17 cellular contexts compared by ENCODE assay signal in the genomic region with DNA sequence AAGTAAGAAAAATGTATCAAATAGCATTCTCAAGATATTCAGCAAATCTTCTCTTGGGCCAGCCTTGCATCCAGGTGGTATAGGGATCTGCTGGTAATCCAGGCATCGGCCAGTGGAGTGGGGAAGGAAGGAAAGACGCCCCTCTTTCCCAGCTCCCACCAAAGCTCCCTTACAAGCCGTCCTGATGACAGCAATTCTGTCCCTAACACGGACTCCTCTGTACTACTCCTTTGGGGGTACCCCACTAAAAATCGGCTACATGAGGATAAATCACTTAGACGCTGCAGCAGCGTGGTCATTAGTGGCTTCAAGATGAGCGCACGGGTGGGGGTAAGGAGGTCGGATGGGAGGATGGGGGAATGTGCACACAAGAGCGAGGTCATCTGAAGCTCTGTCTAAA. TPM values are rescaled to one million over a fixed set of nuclear protein-coding genes. Genes with fewer than 3 reads are reported as not detected.
DNase-seq lines count a peak whose midpoint lies in the region; ATAC-seq, FAIRE-seq and TF ChIP-seq lines count a peak whose summit lies in the region.
"Had no signal": no experiment of that assay in that cellular context is flagged by ENCODE, and none has a peak within 500 bp of the region (broad histone marks: within the 10 kb centered on the region; RNA-seq: fewer than 3 reads in every experiment).

No MANE protein-coding gene starts in this region.

- POLR2A ChIA-PET in HepG2 (lab: Yijun Ruan, JAX) = no interaction called here
- POLR2A ChIA-PET in GM10248 (lab: Yijun Ruan, JAX) = no interaction called here

- TF ChIP-seq RAD21 in HepG2 (CRISPR knock-in tag; IDR thresholded peaks at IDR 0.05) = no peak

- H3K79me2 ChIP-seq in HepG2 (ENCODE audit: insufficient read depth, low read length) = no peaks in the 10 kb centered on the region

- peaks cover 6 to 10% of the 10 kb centered on the region in 2 donors for H3K36me3 Mint-ChIP-seq in activated T-cell treated with anti-CD3 and anti-CD28 coated beads, Interleukin-2, amount 50 U/mL, for 72 hours (ENCODE audit: insufficient read depth in 2 of 2)

- peaks cover 1 to 4% of the 10 kb centered on the region in 2 experiments; a peak in 1 of 5 replicates for H3K27me3 ChIP-seq in HepG2 (ENCODE audit: control insufficient read depth in 1 of 2, insufficient read depth in 2 of 2, low read length in 2 of 2)
- H3K27me3 ChIP-seq: BE2C had no signal

- DNase-seq in NCI-H69 (lab: John Stamatoyannopoulos, UW) (peak; percentile 12), ecto neural progenitor cell (ENCODE audit: low spot score) (peak; percentile 24), HepG2 (ENCODE audit: low spot score) (no peak), GM10248 (ENCODE audit: extremely low spot score) (no peak)
- peak; percentile 18 for DNase-seq in stimulated activated CD8-positive, alpha-beta memory T cell treated with anti-CD3 and anti-CD28 coated beads, Interleukin-4, amount 100 ng/mL, for 48 hours
- no peak for DNase-seq in activated T-cell treated with anti-CD3 and anti-CD28 coated beads, Interleukin-2, amount 50 U/mL, for 72 hours
- DNase-seq in activated naive CD4-positive, alpha-beta T cell treated with anti-CD3 and anti-CD28 coated beads, Interleukin-2, amount 50 U/mL, for 16 hours = no peak
- DNase-seq: ACHN; BE2C; C1 segment of cervical spinal cord; Caco-2; CD4-positive, CD25-positive, alpha-beta regulatory T cell; CD8-positive, alpha-beta memory T cell had no signal

- peak overlapping the region; percentile 54 for H2AFZ ChIP-seq in HepG2 (ENCODE audit: low read length)

- no peaks in the 10 kb centered on the region for H3K27me3 Mint-ChIP-seq in activated T-cell treated with anti-CD3 and anti-CD28 coated beads, Interleukin-2, amount 50 U/mL, for 72 hours (ENCODE audit: low read depth)
- H3K27me3 Mint-ChIP-seq: CD4-positive, CD25-positive, alpha-beta regulatory T cell had no signal

- no peak for ATAC-seq in HepG2
- no peak for ATAC-seq in activated T-cell treated with anti-CD3 and anti-CD28 coated beads, Interleukin-2, amount 50 U/mL, for 72 hours (replicated peaks in 1 of 2)

- H3K4me3 ChIP-seq in HepG2 (replicated peaks in 1 of 3; ENCODE audit: insufficient read depth in 1 of 3, low read depth in 2 of 3, low read length in 3 of 3) = no peak overlapping the region
- H3K4me3 ChIP-seq: HAP-1 had no signal

- BruUV-seq in HepG2 (replicated peaks; lab: Mats Ljungman, UMichigan) = no TSS peak

- H3K4me1 Mint-ChIP-seq in activated T-cell treated with anti-CD3 and anti-CD28 coated beads, Interleukin-2, amount 50 U/mL, for 72 hours (ENCODE audit: low read depth) = peaks cover 13% of the 10 kb centered on the region

- peaks cover 5 to 10% of the 10 kb centered on the region in 2 donors for H3K9me3 Mint-ChIP-seq in activated T-cell treated with anti-CD3 and anti-CD28 coated beads, Interleukin-2, amount 50 U/mL, for 72 hours

- no peaks in the 10 kb centered on the region for H4K20me1 ChIP-seq in HepG2 (ENCODE audit: insufficient read depth, low read length)

- in situ Hi-C loops in HepG2 (cut with HindIII; ENCODE audit: extremely low pct_ligation_motif_present, low pct_unique_long_range_greater_than_20kb) = loop anchor here (5.0 kb wide), 1 partner anchor 35 kb away; no protein-coding TSS in a partner anchor

- TF ChIP-seq EP300 in HepG2 (IDR thresholded peaks at IDR 0.05; ENCODE audit: low read depth in 2 of 2, low read length in 2 of 2) = no peak
- TF ChIP-seq EP300 in HepG2 (CRISPR knock-in tag; IDR thresholded peaks at IDR 0.05; ENCODE audit: borderline replicate concordance) = no peak

- H3K4me2 ChIP-seq in HepG2 (ENCODE audit: low read depth, low read length) = no peak overlapping the region

- no peak for FAIRE-seq in HepG2 (lab: Jason Lieb, UNC)
- FAIRE-seq: A204.1, D721Med, G401.6 had no signal

- CTCF ChIA-PET in HepG2 (lab: Yijun Ruan, JAX; ENCODE audit: low intra/inter-chr PET ratio, low total read pairs) (interaction anchor here (0.7 to 3.7 kb wide), 2 partner anchors 33 to 34 kb away, joined by 3 to 60 read pairs; no protein-coding TSS in a partner anchor), GM10248 (lab: Yijun Ruan, JAX) (interaction anchor here (1.0 to 5.2 kb wide), 9 partner anchors 9 to 314 kb away, joined by 3 to 116 read pairs (median 31); partner anchors contain the start of gene NUB1)

- H3K9me3 ChIP-seq in HepG2 (ENCODE audit: low read length) = peaks cover 34% of the 10 kb centered on the region
- H3K9me3 ChIP-seq: BE2C had no signal

- H3K4me3 Mint-ChIP-seq in activated T-cell treated with anti-CD3 and anti-CD28 coated beads, Interleukin-2, amount 50 U/mL, for 72 hours = no peak overlapping the region
- H3K4me3 Mint-ChIP-seq: CD4-positive, CD25-positive, alpha-beta regulatory T cell; CD8-positive, alpha-beta memory T cell had no signal

- WGBS in HepG2 (ENCODE audit: low lambda C conversion rate) = 19% methylated on average over 11 of the region's 11 CpGs

- no peak overlapping the region for H3K9ac ChIP-seq in HepG2 (ENCODE audit: insufficient read depth, low read depth, low read length)

- intact Hi-C loops in HepG2 (cut with micrococcal nuclease; ENCODE audit: unreplicated experiment) = no loop called here

- TF ChIP-seq CTCF in HepG2 (CRISPR knock-in tag; IDR thresholded peaks at IDR 0.05) = no peak
- no peak for TF ChIP-seq CTCF in GM10248 (IDR thresholded peaks at IDR 0.05; ENCODE audit: control extremely low read depth, extremely low read depth, low read depth, missing control alignments)

- no peak overlapping the region for H3K27ac Mint-ChIP-seq in activated T-cell treated with anti-CD3 and anti-CD28 coated beads, Interleukin-2, amount 50 U/mL, for 72 hours
- H3K27ac Mint-ChIP-seq: CD4-positive, CD25-positive, alpha-beta regulatory T cell; CD8-positive, alpha-beta memory T cell had no signal

- no peaks in the 10 kb centered on the region for H3K36me3 ChIP-seq in HepG2 (replicated peaks in 1 of 2; ENCODE audit: control insufficient read depth in 1 of 2, insufficient read depth in 2 of 2, low read length in 2 of 2)
- H3K36me3 ChIP-seq: BE2C, HAP-1 had no signal

- no peak for TF ChIP-seq POLR2A in HepG2 (IDR thresholded peaks at IDR 0.05; ENCODE audit: insufficient read depth in 1 of 2, low read depth in 2 of 2, low read length in 2 of 2)

- peaks cover 6% of the 10 kb centered on the region; the same call in 1 of the 2 replicates for H3K4me1 ChIP-seq in HepG2 (ENCODE audit: insufficient read depth, low read length)
- H3K4me1 ChIP-seq: BE2C, Caco-2, HAP-1 had no signal

- H3K27ac ChIP-seq in HepG2 (ENCODE audit: extremely low read length, insufficient read depth, low read length) = no peak overlapping the region

TF ChIP-seq in HepG2, 621 proteins besides CTCF, POLR2A, EP300 and RAD21 (continues in another document):
- TF ChIP-seq, protein P1, sequence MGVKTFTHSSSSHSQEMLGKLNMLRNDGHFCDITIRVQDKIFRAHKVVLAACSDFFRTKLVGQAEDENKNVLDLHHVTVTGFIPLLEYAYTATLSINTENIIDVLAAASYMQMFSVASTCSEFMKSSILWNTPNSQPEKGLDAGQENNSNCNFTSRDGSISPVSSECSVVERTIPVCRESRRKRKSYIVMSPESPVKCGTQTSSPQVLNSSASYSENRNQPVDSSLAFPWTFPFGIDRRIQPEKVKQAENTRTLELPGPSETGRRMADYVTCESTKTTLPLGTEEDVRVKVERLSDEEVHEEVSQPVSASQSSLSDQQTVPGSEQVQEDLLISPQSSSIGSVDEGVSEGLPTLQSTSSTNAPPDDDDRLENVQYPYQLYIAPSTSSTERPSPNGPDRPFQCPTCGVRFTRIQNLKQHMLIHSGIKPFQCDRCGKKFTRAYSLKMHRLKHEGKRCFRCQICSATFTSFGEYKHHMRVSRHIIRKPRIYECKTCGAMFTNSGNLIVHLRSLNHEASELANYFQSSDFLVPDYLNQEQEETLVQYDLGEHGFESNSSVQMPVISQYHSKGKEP (CRISPR knock-in tag; IDR thresholded peaks at IDR 0.05) = no peak
- TF ChIP-seq NFIB (CRISPR knock-in tag; IDR thresholded peaks at IDR 0.05; ENCODE audit: borderline replicate concordance) (no peak), ZFP62 (CRISPR knock-in tag; IDR thresholded peaks at IDR 0.05) (no peak), MNT (IDR thresholded peaks at IDR 0.05) (no peak)

RNA-seq across cellular contexts. Expression of gene NUB1, which starts 24.7 kb away (rescaled TPM):
- total RNA-seq in HepG2 (2016; rRNA removed; fragmentation: Illumina TruSeq; extraction: Trizol) = 37.0 and 47.3 TPM in 2 replicates
- total RNA-seq in HepG2 (2016; cell fraction: cytosol; rRNA removed; fragmentation: Illumina TruSeq; extraction: Trizol; ENCODE audit: low read depth) = 4.7 and 6.0 TPM in 2 replicates
- 35.2 and 42.6 TPM in 2 replicates for total RNA-seq in HepG2 (2016; cell fraction: insoluble cytoplasmic fraction; rRNA removed; fragmentation: Illumina TruSeq; extraction: Trizol)
- total RNA-seq in HepG2 (2016; cell fraction: membrane; rRNA removed; fragmentation: Illumina TruSeq; extraction: Trizol) = 10.8 and 12.6 TPM in 2 replicates
- 18.9 and 20.1 TPM in 2 replicates for total RNA-seq in HepG2 (2016; cell fraction: nucleus; rRNA removed; fragmentation: Illumina TruSeq; extraction: Trizol)
- polyA plus RNA-seq in HepG2 (2011; rRNA removed) = 26.0 and 27.1 TPM in 2 replicates
- 19.1 and 22.8 TPM in 2 replicates for polyA plus RNA-seq in HepG2 (2011; cell fraction: cytosol; rRNA removed)
- polyA plus RNA-seq in HepG2 (2011; cell fraction: nucleus; rRNA removed) = 33.3 and 38.5 TPM in 2 replicates
- polyA plus RNA-seq in HepG2 (2012) = 42.2 and 43.6 TPM in 2 replicates
- 2.7 and 3.1 TPM in 2 replicates for polyA plus RNA-seq in HepG2 (2016; cell fraction: cytosol; fragmentation: Illumina TruSeq; extraction: Trizol; ENCODE audit: low read depth)
- 47.8 and 54.9 TPM in 2 replicates for polyA plus RNA-seq in HepG2 (2016; cell fraction: insoluble cytoplasmic fraction; fragmentation: Illumina TruSeq; extraction: Trizol; ENCODE audit: low read depth)
- polyA plus RNA-seq in HepG2 (2016; cell fraction: membrane; fragmentation: Illumina TruSeq; extraction: Trizol; ENCODE audit: low read depth) = 6.4 and 6.9 TPM in 2 replicates
- 27.0 and 28.5 TPM in 2 replicates for polyA plus RNA-seq in HepG2 (2016; cell fraction: nucleus; fragmentation: Illumina TruSeq; extraction: Trizol; ENCODE audit: insufficient read depth, low read depth)
- 32.1 and 35.9 TPM in 2 replicates for polyA minus RNA-seq in HepG2 (2011; rRNA and poly(A)+ RNA removed; ENCODE audit: low replicate concordance)
- polyA minus RNA-seq in HepG2 (2011; cell fraction: cytosol; rRNA and poly(A)+ RNA removed) = 22.8 and 23.4 TPM in 2 replicates
- polyA minus RNA-seq in HepG2 (2011; cell fraction: nucleus; rRNA and poly(A)+ RNA removed) = 31.8 and 46.1 TPM in 2 replicates
- 10 to 100 TPM; 79.0 to 84.1 TPM for total RNA-seq in activated T-cell treated with anti-CD3 and anti-CD28 coated beads, Interleukin-2, amount 50 U/mL, for 72 hours

Comparison
In these comparisons a context has a peak if more than half of its experiments do, and no peak if none do; other contexts are left out.
1. DNase-seq: peak in NCI-H69 (single experiment), ecto neural progenitor cell (single experiment) and stimulated activated CD8-positive, alpha-beta memory T cell treated with anti-CD3 and anti-CD28 coated beads, Interleukin-4, amount 100 ng/mL, for 48 hours (single experiment); none in HepG2 (single experiment), activated T-cell treated with anti-CD3 and anti-CD28 coated beads, Interleukin-2, amount 50 U/mL, for 72 hours (0 of 2), GM10248 (single experiment) and activated naive CD4-positive, alpha-beta T cell treated with anti-CD3 and anti-CD28 coated beads, Interleukin-2, amount 50 U/mL, for 16 hours (single experiment).